Comparison of ENCODE assay signal across 11 cellular contexts in the genomic region with DNA sequence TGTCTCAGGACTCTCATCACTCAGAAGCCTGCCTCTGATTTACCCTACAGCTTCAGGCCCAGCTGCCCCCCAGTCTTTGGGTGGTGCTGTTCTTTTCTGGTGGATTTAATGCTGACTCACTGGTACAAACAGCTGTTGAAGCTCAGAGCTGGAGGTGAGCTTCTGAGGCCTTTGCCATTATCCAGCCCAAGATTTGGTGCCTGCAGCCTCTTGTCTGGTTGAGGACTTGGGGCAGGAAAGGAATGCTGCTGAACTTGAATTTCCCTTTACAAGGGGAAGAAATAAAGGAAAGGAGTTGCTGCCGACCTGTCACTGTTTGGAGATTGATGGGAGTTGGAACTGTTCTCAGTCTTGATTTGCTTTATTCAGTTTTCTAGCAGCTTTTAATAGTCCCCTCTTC. TPM values are rescaled to one million over a fixed set of nuclear protein-coding genes. Genes with fewer than 3 reads are reported as not detected.
DNase-seq lines count a peak whose midpoint lies in the region; ATAC-seq, FAIRE-seq and TF ChIP-seq lines count a peak whose summit lies in the region.
"Had no signal": no experiment of that assay in that cellular context is flagged by ENCODE, and none has a peak within 500 bp of the region (broad histone marks: within the 10 kb centered on the region; RNA-seq: fewer than 3 reads in every experiment).

No MANE protein-coding gene starts in this region.

- no peak for TF ChIP-seq POLR2A in A549 (IDR thresholded peaks at IDR 0.05; ENCODE audit: low read length)

- peaks cover 12% of the 10 kb centered on the region for H3K4me1 Mint-ChIP-seq in chondrocyte (ENCODE audit: low read depth)

- no peaks in the 10 kb centered on the region for H3K9me3 ChIP-seq in A549
- H3K9me3 ChIP-seq in HEK293 (ENCODE audit: control insufficient read depth, insufficient read depth, low read depth, low read length), result no peaks in the 10 kb centered on the region
- H3K9me3 ChIP-seq in mucosa of descending colon, result no peaks in the 10 kb centered on the region

- FAIRE-seq in A549 (lab: Jason Lieb, UNC), result no peak
- FAIRE-seq: D721Med, RCC 7860 had no signal

- no peak overlapping the region for H3K4me2 ChIP-seq in A549

- ATAC-seq in A549, result peak; percentile 8 to 40; a peak in 4 of 6 replicates
- ATAC-seq in mucosa of descending colon, result peak; percentile 20

- TF ChIP-seq EP300 in A549 (IDR thresholded peaks at IDR 0.05), result no peak

- intact Hi-C loops in mucosa of descending colon (cut with DNase I, micrococcal nuclease), result no loop called here

- H3K27ac ChIP-seq in A549 (peak overlapping the region; percentile 27 to 67; a peak in 3 of 6 replicates), HEK293 (ENCODE audit: extremely low read depth, low read depth, low read length) (no peak overlapping the region)

- H3K36me3 Mint-ChIP-seq in chondrocyte (ENCODE audit: low read depth), result peaks cover 44% of the 10 kb centered on the region

- H3K4me3 ChIP-seq in A549, result no peak overlapping the region
- no peak overlapping the region for H3K4me3 ChIP-seq in HEK293 (ENCODE audit: low read depth, low read length)
- no peak overlapping the region for H3K4me3 ChIP-seq in mucosa of descending colon

- TF ChIP-seq CTCF in A549 (IDR thresholded peaks at IDR 0.05), result no peak
- TF ChIP-seq CTCF in HEK293 (tag by site-specific recombination; IDR thresholded peaks at IDR 0.05), result no peak
- no peak for TF ChIP-seq CTCF in chondrocyte (IDR thresholded peaks at IDR 0.05)
- TF ChIP-seq CTCF in mucosa of descending colon (IDR thresholded peaks at IDR 0.05), result no peak

- WGBS in A549 (ENCODE audit: missing lambda C conversion rate), result 94% methylated on average over 1 of the region's 1 CpG

- CTCF ChIA-PET in A549 (lab: Yijun Ruan, JAX) (interaction anchor here (1.0 to 1.7 kb wide), 6 partner anchors 9 to 59 kb away, joined by 3 to 11 read pairs (median 4); no protein-coding TSS in a partner anchor), HEK293 (lab: Yijun Ruan, JAX) (interaction anchor here (0.7 to 1.2 kb wide), 3 partner anchors 15 to 137 kb away, joined by 3 to 7 read pairs (median 4); no protein-coding TSS in a partner anchor)

- POLR2A ChIA-PET in A549 (lab: Yijun Ruan, JAX), result interaction anchor here (1.1 to 1.2 kb wide), 2 partner anchors 9 to 20 kb away, joined by 3 to 4 read pairs; partner anchors contain the start of gene ABCF1
- POLR2A ChIA-PET in HEK293 (lab: Yijun Ruan, JAX), result interaction anchor here (1.2 to 2.0 kb wide), 4 partner anchors 10 to 25 kb away, joined by 3 to 7 read pairs (median 4); partner anchors contain the start of gene ABCF1

- H3K36me3 ChIP-seq in HEK293 (ENCODE audit: control insufficient read depth in 2 of 2, insufficient read depth in 1 of 2, low read length in 2 of 2), result peaks cover 75 to 91% of the 10 kb centered on the region in 2 experiments
- H3K36me3 ChIP-seq in mucosa of descending colon (ENCODE audit: low read depth), result peaks cover 11% of the 10 kb centered on the region

- no peaks in the 10 kb centered on the region for H3K9me3 Mint-ChIP-seq in chondrocyte (ENCODE audit: low read depth)

- H3K27ac Mint-ChIP-seq in chondrocyte (ENCODE audit: unreplicated experiment), result peak overlapping the region; percentile 74

- no peak overlapping the region for H3K4me3 Mint-ChIP-seq in chondrocyte (ENCODE audit: unreplicated experiment)

- peaks cover 9% of the 10 kb centered on the region; the same call in 2 of the 3 replicates for H3K4me1 ChIP-seq in A549
- no peaks in the 10 kb centered on the region for H3K4me1 ChIP-seq in HEK293 (ENCODE audit: control insufficient read depth, insufficient read depth, low read length)
- no peaks in the 10 kb centered on the region for H3K4me1 ChIP-seq in mucosa of descending colon (ENCODE audit: low read depth)

- DNase-seq in A549 (ENCODE audit: low read depth in 1 of 2, low spot score in 1 of 2) (no peak), chondrocyte (ENCODE audit: low spot score) (no peak), mucosa of descending colon (no peak), T-helper 2 cell (no peak), NCI-H510A treated with DMSO at 0.1 percent for 48 hours (lab: John Stamatoyannopoulos, UW) (no peak), SKM-1 treated with dmso at 0.1 percent for 144 hours (lab: John Stamatoyannopoulos, UW; ENCODE audit: unreplicated experiment) (no peak), NCI-H2029 treated with DMSO at 0.1 percent for 48 hours (lab: John Stamatoyannopoulos, UW) (no peak)
- DNase-seq: NCI-H1694 had no signal

- TF ChIP-seq RAD21 in A549 (conservative IDR thresholded peaks at IDR 0.05 in 1 of 2, IDR thresholded peaks at IDR 0.05 in 1 of 2), result no peak

- no peaks in the 10 kb centered on the region for H3K27me3 Mint-ChIP-seq in chondrocyte (ENCODE audit: low read depth)

TF ChIP-seq in A549, 52 proteins besides CTCF, POLR2A, EP300 and RAD21:
- TF ChIP-seq MAFK (IDR thresholded peaks at IDR 0.05; ENCODE audit: partially characterized antibody) (peak; percentile 52), ZSCAN20 (CRISPR knock-in tag; IDR thresholded peaks at IDR 0.05) (no peak), E2F6 (IDR thresholded peaks at IDR 0.05; ENCODE audit: borderline replicate concordance, low read depth) (no peak), ZC3H11A (IDR thresholded peaks at IDR 0.05) (no peak), TP53 (CRISPR knock-in tag; IDR thresholded peaks at IDR 0.05) (no peak)

TF ChIP-seq in HEK293, 187 proteins besides CTCF, POLR2A, EP300 and RAD21:
- 0 out of 2 replicates have a peak, but pooled peaks have one; percentile 21 for TF ChIP-seq ZNF677 (tag by site-specific recombination; IDR thresholded peaks at IDR 0.05)
- no peak for TF ChIP-seq ZNF404 (tag by site-specific recombination; IDR thresholded peaks at IDR 0.05)

RNA-seq across cellular contexts. Expression of gene ABCF1, which starts 19.8 kb away (rescaled TPM):
- polyA plus RNA-seq in A549 (2011; rRNA removed) (30.2 and 31.0 TPM in 2 replicates), A549 (2017; fragmentation: RNase III; extraction: RNeasy Plus Mini Kit Qiagen cat#74134 plus additional on column Dnase treatment) (71.3 to 73.3 TPM (median 72.0 TPM) in 3 replicates)
- polyA plus RNA-seq in A549 (2012; cell fraction: cytosol; rRNA removed), result 34.1 and 35.6 TPM in 2 replicates
- polyA plus RNA-seq in A549 (2012; cell fraction: nucleus; rRNA removed), result 54.0 and 59.5 TPM in 2 replicates
- 62.5 and 64.1 TPM in 2 replicates for polyA minus RNA-seq in A549 (2011; rRNA and poly(A)+ RNA removed)
- total RNA-seq in chondrocyte (51.9 to 66.1 TPM (median 53.0 TPM) in 3 replicates), mucosa of descending colon (10 to 100 TPM; 43.0 to 56.0 (median 45.8) TPM)

RNA-seq across cellular contexts. Expression of gene PPP1R10, which starts 26.0 kb away (rescaled TPM):
- polyA plus RNA-seq in A549 (2011; rRNA removed), result 33.3 and 37.6 TPM in 2 replicates
- polyA plus RNA-seq in A549 (2012; cell fraction: cytosol; rRNA removed), result 15.1 and 17.9 TPM in 2 replicates
- 44.4 and 44.5 TPM in 2 replicates for polyA plus RNA-seq in A549 (2012; cell fraction: nucleus; rRNA removed)
- 25.2 to 28.4 TPM (median 26.4 TPM) in 3 replicates for polyA plus RNA-seq in A549 (2017; fragmentation: RNase III; extraction: RNeasy Plus Mini Kit Qiagen cat#74134 plus additional on column Dnase treatment)
- polyA minus RNA-seq in A549 (2011; rRNA and poly(A)+ RNA removed), result 58.0 and 128 TPM in 2 replicates
- total RNA-seq in chondrocyte, result 57.1 to 64.5 TPM (median 58.2 TPM) in 3 replicates
- 10 to 100 TPM; 68.5 to 80.3 (median 79.2) TPM for total RNA-seq in mucosa of descending colon

RNA-seq across cellular contexts. Expression of gene MRPS18B, which starts 26.6 kb away (rescaled TPM):
- 91.1 and 97.3 TPM in 2 replicates for polyA plus RNA-seq in A549 (2011; rRNA removed)
- 82.9 and 109 TPM in 2 replicates for polyA plus RNA-seq in A549 (2012; cell fraction: cytosol; rRNA removed)
- 43.7 and 51.4 TPM in 2 replicates for polyA plus RNA-seq in A549 (2012; cell fraction: nucleus; rRNA removed)
- polyA plus RNA-seq in A549 (2017; fragmentation: RNase III; extraction: RNeasy Plus Mini Kit Qiagen cat#74134 plus additional on column Dnase treatment), result 83.6 to 104 TPM (median 85.3 TPM) in 3 replicates
- polyA minus RNA-seq in A549 (2011; rRNA and poly(A)+ RNA removed), result 73.2 and 79.0 TPM in 2 replicates
- total RNA-seq in chondrocyte, result 23.3 to 25.4 TPM (median 24.7 TPM) in 3 replicates
- total RNA-seq in mucosa of descending colon, result 10 to 100 TPM; 38.2 to 63.7 (median 51.1) TPM

RNA-seq across cellular contexts. Expression of gene PRR3, which starts 33.9 kb away (rescaled TPM):
- 24.1 and 29.5 TPM in 2 replicates for polyA plus RNA-seq in A549 (2011; rRNA removed)
- 13.8 and 15.6 TPM in 2 replicates for polyA plus RNA-seq in A549 (2012; cell fraction: cytosol; rRNA removed)
- 9.9 and 14.0 TPM in 2 replicates for polyA plus RNA-seq in A549 (2012; cell fraction: nucleus; rRNA removed)
- 12.8 to 13.8 TPM (median 12.8 TPM) in 3 replicates for polyA plus RNA-seq in A549 (2017; fragmentation: RNase III; extraction: RNeasy Plus Mini Kit Qiagen cat#74134 plus additional on column Dnase treatment)
- 42.0 and 47.1 TPM in 2 replicates for polyA minus RNA-seq in A549 (2011; rRNA and poly(A)+ RNA removed)
- 8.6 to 13.6 TPM (median 9.9 TPM) in 3 replicates for total RNA-seq in chondrocyte
- 1 to 10 TPM; 4.6 to 9.7 (median 5.9) TPM for total RNA-seq in mucosa of descending colon

RNA-seq across cellular contexts. Expression of gene GNL1, which starts 34.7 kb away (rescaled TPM):
- 18.5 and 25.6 TPM in 2 replicates for polyA plus RNA-seq in A549 (2011; rRNA removed)
- polyA plus RNA-seq in A549 (2012; cell fraction: cytosol; rRNA removed), result 12.8 and 19.5 TPM in 2 replicates
- polyA plus RNA-seq in A549 (2012; cell fraction: nucleus; rRNA removed), result 21.8 and 32.3 TPM in 2 replicates
- polyA plus RNA-seq in A549 (2017; fragmentation: RNase III; extraction: RNeasy Plus Mini Kit Qiagen cat#74134 plus additional on column Dnase treatment), result 19.9 to 28.7 TPM (median 27.2 TPM) in 3 replicates
- 21.3 and 28.2 TPM in 2 replicates for polyA minus RNA-seq in A549 (2011; rRNA and poly(A)+ RNA removed)
- total RNA-seq in chondrocyte, result 57.7 to 76.7 TPM (median 61.5 TPM) in 3 replicates
- total RNA-seq in mucosa of descending colon, result 10 to 100 TPM; 37.8 to 48.1 (median 45.9) TPM
